1 cellular context compared by ENCODE assay signal in the genomic region with DNA sequence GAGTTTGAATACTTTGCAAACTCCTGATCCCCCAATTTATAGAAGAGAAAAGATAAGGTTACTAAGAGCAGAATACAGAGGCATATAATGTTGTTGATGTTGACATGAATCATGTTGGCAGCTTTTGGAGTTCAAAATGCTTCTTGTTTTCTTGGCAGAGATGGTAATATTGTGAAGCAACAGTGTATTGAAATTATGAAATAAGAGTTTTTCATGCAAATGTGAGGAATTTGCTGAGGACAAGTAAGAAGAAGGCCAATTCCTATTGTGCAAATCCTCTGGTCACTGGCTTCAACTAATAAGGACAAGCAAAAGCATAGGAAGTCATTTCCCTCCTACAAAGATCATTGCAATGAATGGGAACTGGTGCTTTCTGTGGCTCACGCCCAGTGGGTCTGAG.
TF ChIP-seq lines count a peak whose summit lies in the region.

No MANE protein-coding gene starts in this region.

TF ChIP-seq in GM12878, 131 proteins besides CTCF, POLR2A, EP300 and RAD21 (continued from another document):
- TF ChIP-seq, protein P1, sequence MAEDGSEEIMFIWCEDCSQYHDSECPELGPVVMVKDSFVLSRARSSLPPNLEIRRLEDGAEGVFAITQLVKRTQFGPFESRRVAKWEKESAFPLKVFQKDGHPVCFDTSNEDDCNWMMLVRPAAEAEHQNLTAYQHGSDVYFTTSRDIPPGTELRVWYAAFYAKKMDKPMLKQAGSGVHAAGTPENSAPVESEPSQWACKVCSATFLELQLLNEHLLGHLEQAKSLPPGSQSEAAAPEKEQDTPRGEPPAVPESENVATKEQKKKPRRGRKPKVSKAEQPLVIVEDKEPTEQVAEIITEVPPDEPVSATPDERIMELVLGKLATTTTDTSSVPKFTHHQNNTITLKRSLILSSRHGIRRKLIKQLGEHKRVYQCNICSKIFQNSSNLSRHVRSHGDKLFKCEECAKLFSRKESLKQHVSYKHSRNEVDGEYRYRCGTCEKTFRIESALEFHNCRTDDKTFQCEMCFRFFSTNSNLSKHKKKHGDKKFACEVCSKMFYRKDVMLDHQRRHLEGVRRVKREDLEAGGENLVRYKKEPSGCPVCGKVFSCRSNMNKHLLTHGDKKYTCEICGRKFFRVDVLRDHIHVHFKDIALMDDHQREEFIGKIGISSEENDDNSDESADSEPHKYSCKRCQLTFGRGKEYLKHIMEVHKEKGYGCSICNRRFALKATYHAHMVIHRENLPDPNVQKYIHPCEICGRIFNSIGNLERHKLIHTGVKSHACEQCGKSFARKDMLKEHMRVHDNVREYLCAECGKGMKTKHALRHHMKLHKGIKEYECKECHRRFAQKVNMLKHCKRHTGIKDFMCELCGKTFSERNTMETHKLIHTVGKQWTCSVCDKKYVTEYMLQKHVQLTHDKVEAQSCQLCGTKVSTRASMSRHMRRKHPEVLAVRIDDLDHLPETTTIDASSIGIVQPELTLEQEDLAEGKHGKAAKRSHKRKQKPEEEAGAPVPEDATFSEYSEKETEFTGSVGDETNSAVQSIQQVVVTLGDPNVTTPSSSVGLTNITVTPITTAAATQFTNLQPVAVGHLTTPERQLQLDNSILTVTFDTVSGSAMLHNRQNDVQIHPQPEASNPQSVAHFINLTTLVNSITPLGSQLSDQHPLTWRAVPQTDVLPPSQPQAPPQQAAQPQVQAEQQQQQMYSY (CRISPR knock-in tag; IDR thresholded peaks at IDR 0.05): no peak
TF ChIP-seq in GM12878: peak in this region for 1.
